In genomic region chr11:94653561-94653960, GRCh38 we compare ENCODE assay signal across 24 cellular contexts.
"Had no signal": no experiment of that assay in that cellular context is flagged by ENCODE, and none has a peak within 500 bp of the region (broad histone marks: within the 10 kb centered on the region; RNA-seq: fewer than 3 reads in every experiment).

No MANE protein-coding gene starts in this region.

- H3K9me3 Mint-ChIP-seq: brain had no signal

- H3K4me1 Mint-ChIP-seq: brain, T-helper 17 cell had no signal

- H3K27ac Mint-ChIP-seq: activated CD8-positive, alpha-beta T cell treated with anti-CD3 and anti-CD28 coated beads, Interleukin-2, amount 10 ng/mL, durations not matched to agents 7 days and 5 days; brain; IgD-negative memory B cell; T-helper 17 cell had no signal

- H3K27ac ChIP-seq: VCaP had no signal

- DNase-seq: activated CD4-positive, alpha-beta T cell treated with anti-CD3 and anti-CD28 coated beads for 48 hours; activated CD4-positive, alpha-beta T cell treated with anti-CD3 and anti-CD28 coated beads, Interleukin-2, amount 50 U/mL, for 4 hours; activated CD8-positive, alpha-beta memory T cell treated with anti-CD3 and anti-CD28 coated beads, Interleukin-2, amount 50 U/mL, for 48 hours; activated CD8-positive, alpha-beta T cell treated with anti-CD3 and anti-CD28 coated beads, Interleukin-2, amount 10 ng/mL, durations not matched to agents 7 days and 5 days; activated naive CD4-positive, alpha-beta T cell treated with anti-CD3 and anti-CD28 coated beads, Interleukin-2, amount 50 U/mL, for 16 hours; activated T-cell treated with anti-CD3 and anti-CD28 coated beads, Interleukin-2, amount 50 U/mL, for 1 hour; KG1; NCI-H1048; NCI-H1417; NCI-H1694; NCI-H2029; NCI-H2107; NCI-H2171 treated with DMSO at 0.1 percent for 48 hours; NCI-H345; NCI-H510A; NCI-H526 treated with DMSO at 0.1 percent for 48 hours; NCI-H82; NK-92 treated with Interleukin-12 subunit alpha and Interleukin-12 subunit beta, amount 100 ng/mL, for 24 hours; SHP77 treated with DMSO at 0.1 percent for 48 hours; T-helper 17 cell; T-helper 9 cell had no signal

- H3K4me3 Mint-ChIP-seq: activated CD8-positive, alpha-beta T cell treated with anti-CD3 and anti-CD28 coated beads, Interleukin-2, amount 10 ng/mL, durations not matched to agents 7 days and 5 days; brain; IgD-negative memory B cell; T-helper 17 cell had no signal

- H3K36me3 Mint-ChIP-seq: brain, IgD-negative memory B cell had no signal

- H3K27me3 Mint-ChIP-seq: IgD-negative memory B cell had no signal

- ATAC-seq: activated CD8-positive, alpha-beta T cell treated with anti-CD3 and anti-CD28 coated beads, Interleukin-2, amount 10 ng/mL, durations not matched to agents 7 days and 5 days; T-helper 17 cell had no signal
